In genomic region chr12:114439833-114440449, GRCh38 we compare ENCODE assay signal across 22 cellular contexts. TPM values are rescaled to one million over a fixed set of nuclear protein-coding genes. Genes with fewer than 3 reads are reported as not detected.
"Had no signal": no experiment of that assay in that cellular context is flagged by ENCODE, and none has a peak within 500 bp of the region (broad histone marks: within the 10 kb centered on the region; RNA-seq: fewer than 3 reads in every experiment).

No MANE protein-coding gene starts in this region.

- H3K36me3 ChIP-seq: heart right ventricle, prostate gland, upper lobe of left lung, WERI-Rb-1 had no signal

- H3K9me3 ChIP-seq: prostate gland, upper lobe of left lung had no signal

- H3K36me3 Mint-ChIP-seq: activated CD4-positive, alpha-beta memory T cell treated with anti-CD3 and anti-CD28 coated beads for 36 hours; activated naive CD8-positive, alpha-beta T cell treated with anti-CD3 and anti-CD28 coated beads for 36 hours had no signal

- ATAC-seq: heart right ventricle; naive thymus-derived CD4-positive, alpha-beta T cell; stimulated activated naive CD8-positive, alpha-beta T cell treated with anti-CD3 and anti-CD28 coated beads, Interleukin-15, Interleukin-2, amounts not matched to agents 100 U/mL and 50 U/mL, for 24 hours had no signal

- DNase-seq: activated CD4-positive, alpha-beta memory T cell treated with anti-CD3 and anti-CD28 coated beads for 36 hours; activated naive CD4-positive, alpha-beta T cell treated with Interleukin-2 at 50 U/mL for 16 hours; activated naive CD8-positive, alpha-beta T cell treated with anti-CD3 and anti-CD28 coated beads for 36 hours; activated T-cell treated with anti-CD3 and anti-CD28 coated beads, Interleukin-2, amount 50 U/mL, for 24 hours; amygdala; cortex of kidney; heart right ventricle; kidney; naive thymus-derived CD4-positive, alpha-beta T cell; stimulated activated CD4-positive, alpha-beta T cell treated with anti-CD3 and anti-CD28 coated beads, Interleukin-4, amount 100 ng/mL, for 24 hours; stimulated activated naive CD8-positive, alpha-beta T cell treated with anti-CD3 and anti-CD28 coated beads, Interleukin-15, Interleukin-2, amounts not matched to agents 100 U/mL and 50 U/mL, for 24 hours; SW 1271; WERI-Rb-1 had no signal

- H3K9me3 Mint-ChIP-seq: activated CD4-positive, alpha-beta memory T cell treated with anti-CD3 and anti-CD28 coated beads for 36 hours had no signal

- H3K4me3 ChIP-seq: heart right ventricle, lung, prostate gland, SK-N-MC, upper lobe of left lung had no signal

- H3K4me3 Mint-ChIP-seq: activated CD4-positive, alpha-beta memory T cell treated with anti-CD3 and anti-CD28 coated beads for 36 hours; activated naive CD8-positive, alpha-beta T cell treated with anti-CD3 and anti-CD28 coated beads for 36 hours; activated T-cell treated with anti-CD3 and anti-CD28 coated beads, Interleukin-2, amount 50 U/mL, for 24 hours; naive thymus-derived CD4-positive, alpha-beta T cell had no signal

- H3K4me1 ChIP-seq: prostate gland had no signal

- H3K27ac ChIP-seq: epithelial cell of prostate, heart right ventricle, prostate gland, SK-N-MC, upper lobe of left lung, WERI-Rb-1 had no signal

- FAIRE-seq: kidney had no signal

- H3K27ac Mint-ChIP-seq: activated CD4-positive, alpha-beta memory T cell treated with anti-CD3 and anti-CD28 coated beads for 36 hours; activated naive CD8-positive, alpha-beta T cell treated with anti-CD3 and anti-CD28 coated beads for 36 hours had no signal

RNA-seq across cellular contexts. Expression of gene TBX5, which starts 34.0 kb away (rescaled TPM):
- total RNA-seq: activated CD4-positive, alpha-beta memory T cell treated with anti-CD3 and anti-CD28 coated beads for 36 hours; activated naive CD8-positive, alpha-beta T cell treated with anti-CD3 and anti-CD28 coated beads for 36 hours; cerebellum; kidney; mesenteric fat pad; naive thymus-derived CD4-positive, alpha-beta T cell; osteocyte; T-helper 2 cell treated with Interferon-gamma antibody and Interleukin-4, amounts not matched to agents 100 ng/mL and 5 ng/mL, for 36 hours had no signal
- polyA plus RNA-seq: naive thymus-derived CD4-positive, alpha-beta T cell had no signal
